Comparison of ENCODE assay signal across 14 cellular contexts in genomic region chr3:13052191-13052590, GRCh38.
"Had no signal": no experiment of that assay in that cellular context is flagged by ENCODE, and none has a peak within 500 bp of the region (broad histone marks: within the 10 kb centered on the region; RNA-seq: fewer than 3 reads in every experiment).

No MANE protein-coding gene starts in this region.

- H2AFZ ChIP-seq: neural progenitor cell had no signal

- FAIRE-seq: kidney, pancreas, small intestine had no signal

- H3K27ac ChIP-seq: foreskin keratinocyte, left ventricle myocardium inferior, lower lobe of right lung, neural progenitor cell, pancreas, stomach had no signal

- H3K4me3 ChIP-seq: left ventricle myocardium inferior, lower lobe of right lung, neural progenitor cell, pancreas, stomach had no signal

- H3K4me2 ChIP-seq: neural progenitor cell had no signal

- H3K27me3 ChIP-seq: neural progenitor cell, pancreas had no signal

- H3K36me3 ChIP-seq: left ventricle myocardium inferior, lower lobe of right lung, neural progenitor cell, pancreas, stomach had no signal

- H3K4me1 ChIP-seq: foreskin keratinocyte, lower lobe of right lung, pancreas, stomach had no signal

- H3K9ac ChIP-seq: neural progenitor cell had no signal

- DNase-seq: foreskin keratinocyte; kidney; left cardiac atrium; left ventricle myocardium inferior; lower lobe of right lung; occipital lobe; small intestine; stimulated activated CD4-positive, alpha-beta T cell treated with anti-CD3 and anti-CD28 coated beads, Interleukin-12 subunit alpha, Interleukin-12 subunit beta, amount 100 ng/mL, for 4 hours; stimulated activated naive CD4-positive, alpha-beta T cell; stomach; substantia nigra; trophoblast cell had no signal

- H3K9me3 ChIP-seq: left ventricle myocardium inferior, lower lobe of right lung, pancreas, stomach had no signal
